ENCODE assay signal across 24 cellular contexts in genomic region chr1:93132638-93133037, GRCh38.
"Had no signal": no experiment of that assay in that cellular context is flagged by ENCODE, and none has a peak within 500 bp of the region (broad histone marks: within the 10 kb centered on the region; RNA-seq: fewer than 3 reads in every experiment).

No MANE protein-coding gene starts in this region.

- ATAC-seq: natural killer cell; psoas muscle; right cardiac atrium; right lobe of liver; stimulated activated effector memory CD8-positive, alpha-beta T cell treated with anti-CD3 and anti-CD28 coated beads, Interleukin-12 subunit alpha, Interleukin-12 subunit beta, amount 100 ng/mL, for 72 hours; stimulated activated naive B cell treated with anti-CD40 and anti-IgM and Interleukin-4, amounts not matched to agents 10 μg/mL and 1 μg/mL and 100 μg/mL, for 72 hours had no signal

- H3K27me3 ChIP-seq: neural progenitor cell, ovary, right lobe of liver, sigmoid colon, stomach, thyroid gland, tibial nerve, upper lobe of left lung, vagina had no signal

- H3K27ac ChIP-seq: neural progenitor cell, ovary, parathyroid adenoma, psoas muscle, right lobe of liver, sigmoid colon, stomach, thoracic aorta, thyroid gland, tibial nerve, upper lobe of left lung, vagina had no signal

- DNase-seq: natural killer cell; occipital lobe; ovary; posterior cingulate gyrus; psoas muscle; right cardiac atrium; right lobe of liver; sigmoid colon; small intestine; stimulated activated CD4-positive, alpha-beta T cell treated with anti-CD3 and anti-CD28 coated beads, Interleukin-15, amount 100 ng/mL, for 24 hours; stimulated activated CD4-positive, alpha-beta T cell treated with anti-CD3 and anti-CD28 coated beads, Interleukin-2, amount 100 ng/mL, for 24 hours; stimulated activated CD4-positive, alpha-beta T cell treated with anti-CD3 and anti-CD28 coated beads, Interleukin-2, amount 100 ng/mL, for 48 hours; stimulated activated CD4-positive, alpha-beta T cell treated with anti-CD3 and anti-CD28 coated beads, Interleukin-4, amount 100 ng/mL, for 24 hours; stimulated activated naive B cell treated with anti-CD40 and anti-IgM and Interleukin-4, amounts not matched to agents 10 μg/mL and 1 μg/mL and 100 μg/mL, for 72 hours; stimulated activated naive CD4-positive, alpha-beta T cell treated with Interleukin-2 at 50 U/mL for 16 hours; stomach; thyroid gland; upper lobe of left lung had no signal

- H3K36me3 ChIP-seq: ovary had no signal

- H3K9ac ChIP-seq: neural progenitor cell, parathyroid adenoma had no signal

- H3K4me1 ChIP-seq: neural progenitor cell, parathyroid adenoma, psoas muscle, sigmoid colon, stomach, thyroid gland, tibial nerve, upper lobe of left lung, vagina had no signal

- H3K4me3 ChIP-seq: neural progenitor cell, ovary, psoas muscle, right lobe of liver, sigmoid colon, stomach, thoracic aorta, thyroid gland, tibial nerve, upper lobe of left lung, vagina had no signal

- H3K9me3 ChIP-seq: ovary, psoas muscle, right lobe of liver, sigmoid colon, stomach, thoracic aorta, thyroid gland, tibial nerve, upper lobe of left lung, vagina had no signal
